ENCODE assay signal across 22 cellular contexts in genomic region chr10:106652279-106652678, GRCh38.
DNase-seq lines count a peak whose midpoint lies in the region; ATAC-seq and TF ChIP-seq lines count a peak whose summit lies in the region.
"Had no signal": no experiment of that assay in that cellular context is flagged by ENCODE, and none has a peak within 500 bp of the region (broad histone marks: within the 10 kb centered on the region; RNA-seq: fewer than 3 reads in every experiment).

No MANE protein-coding gene starts in this region.

- no peak for TF ChIP-seq POLR2A in NB4 (IDR thresholded peaks at IDR 0.05; ENCODE audit: extremely low read depth, insufficient read length)

- H3K4me1 Mint-ChIP-seq in activated naive CD8-positive, alpha-beta T cell treated with anti-CD3 and anti-CD28 coated beads for 36 hours, result no peaks in the 10 kb centered on the region
- H3K4me1 Mint-ChIP-seq: activated CD8-positive, alpha-beta memory T cell treated with anti-CD3 and anti-CD28 coated beads, Interleukin-2, amount 10 ng/mL, durations not matched to agents 7 days and 5 days had no signal

- no peaks in the 10 kb centered on the region for H3K36me3 Mint-ChIP-seq in activated naive CD8-positive, alpha-beta T cell treated with anti-CD3 and anti-CD28 coated beads for 36 hours
- H3K36me3 Mint-ChIP-seq: activated CD8-positive, alpha-beta memory T cell treated with anti-CD3 and anti-CD28 coated beads, Interleukin-2, amount 10 ng/mL, durations not matched to agents 7 days and 5 days; natural killer cell treated with Interleukin-12 subunit alpha and Interleukin-12 subunit beta and Interleukin-15 and Interleukin-18, amount 100 ng/mL, for 72 hours had no signal

- TF ChIP-seq CTCF in GM12865 (IDR thresholded peaks at IDR 0.05; ENCODE audit: insufficient read depth, low read depth, low read length, missing control alignments), result no peak
- no peak for TF ChIP-seq CTCF in NB4 (IDR thresholded peaks at IDR 0.05; ENCODE audit: low read depth, low read length)

- no peak overlapping the region for H3K4me3 ChIP-seq in GM12865 (ENCODE audit: low read depth, low read length)
- H3K4me3 ChIP-seq in NB4 (ENCODE audit: low read depth, low read length), result no peak overlapping the region
- H3K4me3 ChIP-seq: Peyer's patch, skin epidermis, thyroid gland had no signal

- peak; percentile 20 for DNase-seq in GM12865 (ENCODE audit: low read depth)
- DNase-seq in NB4 (ENCODE audit: low read depth), result peak; percentile 47
- peak; percentile 5 for DNase-seq in activated naive CD8-positive, alpha-beta T cell treated with anti-CD3 and anti-CD28 coated beads for 36 hours
- no peak for DNase-seq in NCI-H345 treated with DMSO at 0.1 percent for 48 hours (lab: John Stamatoyannopoulos, UW; ENCODE audit: unreplicated experiment)
- no peak for DNase-seq in DMS79 treated with DMSO at 0.1 percent for 48 hours (lab: John Stamatoyannopoulos, UW)
- DNase-seq in central memory CD4-positive, alpha-beta T cell, result no peak
- DNase-seq: activated CD8-positive, alpha-beta memory T cell treated with anti-CD3 and anti-CD28 coated beads, Interleukin-2, amount 10 ng/mL, durations not matched to agents 7 days and 5 days; activated naive CD4-positive, alpha-beta T cell treated with Interleukin-2 at 50 U/mL for 16 hours; GF-D8; head of caudate nucleus; islet precursor cell; mesendoderm; NCI-H1417 treated with DMSO at 0.1 percent for 48 hours; NCI-H446; Peyer's patch; thyroid gland; WERI-Rb-1 had no signal

- no peak overlapping the region for H3K4me3 Mint-ChIP-seq in activated naive CD8-positive, alpha-beta T cell treated with anti-CD3 and anti-CD28 coated beads for 36 hours
- H3K4me3 Mint-ChIP-seq: activated CD8-positive, alpha-beta memory T cell treated with anti-CD3 and anti-CD28 coated beads, Interleukin-2, amount 10 ng/mL, durations not matched to agents 7 days and 5 days; dendritic cell treated with granulocyte-macrophage colony-stimulating factor and Interleukin-4, amounts not matched to agents 40 ng/mL and 50 ng/mL, for 4 days; natural killer cell treated with Interleukin-12 subunit alpha and Interleukin-12 subunit beta and Interleukin-15 and Interleukin-18, amount 100 ng/mL, for 72 hours had no signal

- no peak overlapping the region for H3K27ac Mint-ChIP-seq in activated naive CD8-positive, alpha-beta T cell treated with anti-CD3 and anti-CD28 coated beads for 36 hours
- H3K27ac Mint-ChIP-seq: activated CD8-positive, alpha-beta memory T cell treated with anti-CD3 and anti-CD28 coated beads, Interleukin-2, amount 10 ng/mL, durations not matched to agents 7 days and 5 days; dendritic cell treated with granulocyte-macrophage colony-stimulating factor and Interleukin-4, amounts not matched to agents 40 ng/mL and 50 ng/mL, for 4 days; natural killer cell treated with Interleukin-12 subunit alpha and Interleukin-12 subunit beta and Interleukin-15 and Interleukin-18, amount 100 ng/mL, for 72 hours had no signal

- peak; percentile 80 for ATAC-seq in GM19372 (IDR thresholded peaks at IDR 0.05; ENCODE audit: low read depth, unreplicated experiment)
- ATAC-seq: activated CD8-positive, alpha-beta memory T cell treated with anti-CD3 and anti-CD28 coated beads, Interleukin-2, amount 10 ng/mL, durations not matched to agents 7 days and 5 days; esophagus mucosa; natural killer cell treated with Interleukin-12 subunit alpha and Interleukin-12 subunit beta and Interleukin-15 and Interleukin-18, amount 100 ng/mL, for 72 hours had no signal

- H3K27me3 Mint-ChIP-seq in activated naive CD8-positive, alpha-beta T cell treated with anti-CD3 and anti-CD28 coated beads for 36 hours, result peaks cover 11% of the 10 kb centered on the region
- H3K27me3 Mint-ChIP-seq: activated CD8-positive, alpha-beta memory T cell treated with anti-CD3 and anti-CD28 coated beads, Interleukin-2, amount 10 ng/mL, durations not matched to agents 7 days and 5 days; dendritic cell treated with granulocyte-macrophage colony-stimulating factor and Interleukin-4, amounts not matched to agents 40 ng/mL and 50 ng/mL, for 4 days had no signal

- H3K9me3 Mint-ChIP-seq in activated naive CD8-positive, alpha-beta T cell treated with anti-CD3 and anti-CD28 coated beads for 36 hours, result no peaks in the 10 kb centered on the region
- H3K9me3 Mint-ChIP-seq: dendritic cell treated with granulocyte-macrophage colony-stimulating factor and Interleukin-4, amounts not matched to agents 40 ng/mL and 50 ng/mL, for 4 days; natural killer cell treated with Interleukin-12 subunit alpha and Interleukin-12 subunit beta and Interleukin-15 and Interleukin-18, amount 100 ng/mL, for 72 hours had no signal

Comparison
In these comparisons a context has a peak if more than half of its experiments do, and no peak if none do; other contexts are left out.
1. DNase-seq: peak in GM12865 (single experiment), NB4 (single experiment) and activated naive CD8-positive, alpha-beta T cell treated with anti-CD3 and anti-CD28 coated beads for 36 hours (single experiment); none in NCI-H345 treated with DMSO at 0.1 percent for 48 hours (single experiment), DMS79 treated with DMSO at 0.1 percent for 48 hours (single experiment) and central memory CD4-positive, alpha-beta T cell (single experiment).